Comparison of ENCODE assay signal across 36 cellular contexts in the genomic region with DNA sequence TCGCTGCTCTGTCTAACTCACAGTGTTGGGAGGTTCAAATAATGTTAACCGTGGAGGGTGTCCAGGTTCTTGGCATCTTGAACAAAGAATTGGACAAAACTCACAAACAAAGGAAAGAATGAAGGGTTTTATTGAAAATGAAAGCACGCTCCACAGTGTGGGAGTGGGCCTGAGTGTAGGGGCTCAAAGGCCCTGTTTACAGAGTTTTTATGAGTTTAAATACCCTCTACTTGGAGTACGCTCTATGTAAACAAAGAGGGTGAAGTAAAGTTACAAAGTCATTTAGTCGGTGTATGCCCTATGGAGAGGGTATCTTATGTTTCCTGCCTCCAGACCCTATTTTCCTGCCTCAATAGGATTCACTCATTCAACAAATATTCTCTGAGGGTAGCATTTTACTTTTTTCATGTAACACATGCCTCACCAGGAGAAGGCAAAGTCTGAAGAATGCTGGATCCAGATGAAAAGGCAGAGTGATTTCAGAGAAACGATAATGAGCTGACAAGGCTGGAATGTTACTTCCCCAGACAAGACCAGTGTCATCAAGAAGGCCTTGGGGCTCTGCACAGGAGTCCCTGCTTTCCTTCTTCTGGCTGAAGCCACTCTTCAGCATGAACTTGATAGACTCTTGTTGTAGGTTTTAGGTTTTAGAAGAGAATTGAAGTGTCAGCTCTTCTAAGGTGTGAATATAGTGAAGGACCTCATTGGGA.
"Had no signal": no experiment of that assay in that cellular context is flagged by ENCODE, and none has a peak within 500 bp of the region (broad histone marks: within the 10 kb centered on the region; RNA-seq: fewer than 3 reads in every experiment).

No MANE protein-coding gene starts in this region.

- H3K4me1 ChIP-seq: ascending aorta, body of pancreas had no signal

- H3K9me3 ChIP-seq: ascending aorta, body of pancreas, breast epithelium, MG63 had no signal

- H3K4me3 ChIP-seq: ascending aorta, body of pancreas, breast epithelium, MG63, PC-9 had no signal

- DNase-seq: activated CD4-positive, alpha-beta T cell treated with anti-CD3 and anti-CD28 coated beads for 1 hour; activated CD4-positive, alpha-beta T cell treated with anti-CD3 and anti-CD28 coated beads, Interleukin-2, amount 10 ng/mL, durations not matched to agents 24 days and 14 days; activated CD4-positive, alpha-beta T cell treated with anti-CD3 and anti-CD28 coated beads, Interleukin-2, amount 50 U/mL, for 4 hours; activated CD4-positive, CD25-positive, alpha-beta regulatory T cell; activated CD8-positive, alpha-beta T cell treated with anti-CD3 and anti-CD28 coated beads for 36 hours; activated gamma-delta T cell; activated naive CD4-positive, alpha-beta T cell treated with Interleukin-2 at 50 U/mL for 16 hours; activated naive CD8-positive, alpha-beta T cell treated with anti-CD3 and anti-CD28 coated beads, Interleukin-2, amount 10 ng/mL, durations not matched to agents 7 days and 5 days; activated T-cell treated with anti-CD3 and anti-CD28 coated beads, Interleukin-2, amount 50 U/mL, for 1 hour; amygdala; body of pancreas; Kasumi-1; KG1; MG63; NCI-H1092 treated with DMSO at 0.1 percent for 48 hours; NCI-H1417; NCI-H146; NCI-H187; NCI-H2029 treated with DMSO at 0.1 percent for 48 hours; NCI-H2107; NCI-H2171; NCI-H510A; NCI-H526; NCI-H748 treated with DMSO at 0.1 percent for 48 hours; NK-92 treated with Interleukin-12 subunit alpha and Interleukin-12 subunit beta, amount 100 ng/mL, for 24 hours; PC-9; SIG-M5; T-helper 1 cell; T-helper 2 cell; T-helper 9 cell; WERI-Rb-1 had no signal

- H3K27ac ChIP-seq: ascending aorta, body of pancreas, breast epithelium, PC-9, RWPE1, WERI-Rb-1 had no signal

- H3K27me3 ChIP-seq: ascending aorta, body of pancreas, breast epithelium, MG63 had no signal

- H3K4me2 ChIP-seq: PC-9 had no signal

- H2AFZ ChIP-seq: PC-9 had no signal

- H3K36me3 ChIP-seq: ascending aorta, breast epithelium, MG63, WERI-Rb-1 had no signal

- ATAC-seq: activated CD8-positive, alpha-beta T cell treated with anti-CD3 and anti-CD28 coated beads for 36 hours; body of pancreas; Right ventricle myocardium inferior; SK-N-SH treated with all-trans-retinoic acid at 6 μM for 48 hours had no signal
